ENCODE assay signal across 1 cellular context in the genomic region with DNA sequence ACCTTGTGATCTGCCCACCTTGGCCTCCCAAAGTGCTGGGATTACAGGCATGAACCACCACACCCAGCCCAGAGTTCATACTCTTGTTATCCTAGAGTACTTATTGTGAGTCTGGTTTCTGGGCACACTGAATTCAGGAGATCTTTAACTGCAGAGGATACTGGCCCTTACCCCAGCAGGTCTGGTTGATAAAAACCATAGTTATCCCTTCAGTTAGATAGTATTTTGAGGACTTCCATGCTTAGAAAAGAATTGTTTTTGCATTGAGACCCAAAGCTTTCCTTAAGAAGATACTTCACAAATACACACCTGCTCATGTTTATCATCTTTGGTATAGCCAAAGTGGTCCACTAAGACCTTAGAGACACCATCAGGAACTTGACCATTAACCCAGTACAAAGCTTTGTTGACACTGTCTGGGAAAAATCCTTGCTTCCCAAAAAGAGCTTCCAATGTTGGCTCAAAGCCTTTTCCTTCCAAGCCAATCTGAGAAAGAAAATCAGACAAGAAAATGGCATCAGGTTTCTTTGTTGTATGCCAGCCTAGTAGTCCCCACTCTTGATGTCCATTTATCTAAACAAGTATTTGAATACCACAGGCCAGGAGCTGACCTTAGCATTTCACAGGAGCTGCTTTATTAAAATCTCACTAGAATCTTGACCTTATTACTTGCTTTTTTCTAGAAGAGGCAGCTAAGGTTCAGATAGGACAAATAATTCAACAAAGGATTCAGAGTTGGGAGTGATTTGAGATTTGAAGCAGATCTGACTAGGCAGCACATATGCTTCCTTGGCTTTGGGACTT.
A peak's percentile ranks its signal among the peaks of the same experiment; 100 is the strongest.
TF ChIP-seq lines count a peak whose summit lies in the region.

No MANE protein-coding gene starts in this region.

TF ChIP-seq in HepG2, 621 proteins besides CTCF, POLR2A, EP300 and RAD21 (continued from another document and continues in another):
- TF ChIP-seq ZNF879 (CRISPR knock-in tag; IDR thresholded peaks at IDR 0.05) (no peak), RXRA (CRISPR knock-in tag; IDR thresholded peaks at IDR 0.05) (no peak), PRPF4 (IDR thresholded peaks at IDR 0.05; ENCODE audit: low read depth, low read length, poor library complexity, severe bottlenecking) (no peak), KLF12 (CRISPR knock-in tag; IDR thresholded peaks at IDR 0.05; ENCODE audit: borderline replicate concordance) (no peak), MIER2 (CRISPR knock-in tag; IDR thresholded peaks at IDR 0.05) (no peak), ADNP (CRISPR knock-in tag; IDR thresholded peaks at IDR 0.05) (no peak), REPIN1 (CRISPR knock-in tag; IDR thresholded peaks at IDR 0.05; ENCODE audit: borderline replicate concordance, low read depth) (0 out of 2 replicates have a peak, but pooled peaks have one; percentile 43), NAIF1 (CRISPR knock-in tag; IDR thresholded peaks at IDR 0.05; ENCODE audit: borderline replicate concordance) (peak; percentile 21; the same call in 1 of the 2 replicates), ZBTB3 (CRISPR knock-in tag; IDR thresholded peaks at IDR 0.05; ENCODE audit: borderline replicate concordance, low read depth) (no peak), ARHGAP35 (CRISPR knock-in tag; IDR thresholded peaks at IDR 0.05; ENCODE audit: borderline replicate concordance) (no peak), ZNF446 (CRISPR knock-in tag; IDR thresholded peaks at IDR 0.05) (no peak), ASH2L (IDR thresholded peaks at IDR 0.05; ENCODE audit: insufficient read length, low read depth, low read length) (no peak), KAT7 (CRISPR knock-in tag; IDR thresholded peaks at IDR 0.05; ENCODE audit: borderline replicate concordance) (no peak), ZNF136 (CRISPR knock-in tag; IDR thresholded peaks at IDR 0.05; ENCODE audit: low read depth) (no peak), ONECUT2 (CRISPR knock-in tag; IDR thresholded peaks at IDR 0.05) (no peak), MED8 (CRISPR knock-in tag; IDR thresholded peaks at IDR 0.05; ENCODE audit: insufficient replicate concordance) (no peak), KLF15 (CRISPR knock-in tag; IDR thresholded peaks at IDR 0.05; ENCODE audit: borderline replicate concordance) (no peak), TARDBP (CRISPR knock-in tag; IDR thresholded peaks at IDR 0.05) (no peak), SALL1 (CRISPR knock-in tag; IDR thresholded peaks at IDR 0.05) (no peak), HMG20A (CRISPR knock-in tag; IDR thresholded peaks at IDR 0.05; ENCODE audit: borderline replicate concordance) (no peak), ELF3 (CRISPR knock-in tag; IDR thresholded peaks at IDR 0.05) (no peak), AHR (CRISPR knock-in tag; IDR thresholded peaks at IDR 0.05) (no peak), GTF2F1 (IDR thresholded peaks at IDR 0.05; ENCODE audit: low read length) (no peak), NFE2L2 (IDR thresholded peaks at IDR 0.05; ENCODE audit: low read length) (no peak), ZNF382 (CRISPR knock-in tag; IDR thresholded peaks at IDR 0.05; ENCODE audit: borderline replicate concordance) (no peak), ZNF550 (CRISPR knock-in tag; IDR thresholded peaks at IDR 0.05; ENCODE audit: borderline replicate concordance) (no peak), PAX8 (CRISPR knock-in tag; IDR thresholded peaks at IDR 0.05; ENCODE audit: borderline replicate concordance) (no peak), ZNF205 (CRISPR knock-in tag; IDR thresholded peaks at IDR 0.05) (no peak), KMT2B (CRISPR knock-in tag; IDR thresholded peaks at IDR 0.05) (no peak), ZNF557 (CRISPR knock-in tag; IDR thresholded peaks at IDR 0.05) (no peak), ZNF7 (CRISPR knock-in tag; IDR thresholded peaks at IDR 0.05) (no peak), POLR2AphosphoS5 (IDR thresholded peaks at IDR 0.05; ENCODE audit: low read depth, low read length) (peak; percentile 76)
- TF ChIP-seq, protein P1, sequence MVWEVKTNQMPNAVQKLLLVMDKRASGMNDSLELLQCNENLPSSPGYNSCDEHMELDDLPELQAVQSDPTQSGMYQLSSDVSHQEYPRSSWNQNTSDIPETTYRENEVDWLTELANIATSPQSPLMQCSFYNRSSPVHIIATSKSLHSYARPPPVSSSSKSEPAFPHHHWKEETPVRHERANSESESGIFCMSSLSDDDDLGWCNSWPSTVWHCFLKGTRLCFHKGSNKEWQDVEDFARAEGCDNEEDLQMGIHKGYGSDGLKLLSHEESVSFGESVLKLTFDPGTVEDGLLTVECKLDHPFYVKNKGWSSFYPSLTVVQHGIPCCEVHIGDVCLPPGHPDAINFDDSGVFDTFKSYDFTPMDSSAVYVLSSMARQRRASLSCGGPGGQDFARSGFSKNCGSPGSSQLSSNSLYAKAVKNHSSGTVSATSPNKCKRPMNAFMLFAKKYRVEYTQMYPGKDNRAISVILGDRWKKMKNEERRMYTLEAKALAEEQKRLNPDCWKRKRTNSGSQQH (CRISPR knock-in tag; IDR thresholded peaks at IDR 0.05; ENCODE audit: low read depth): no peak
- TF ChIP-seq, protein P2, sequence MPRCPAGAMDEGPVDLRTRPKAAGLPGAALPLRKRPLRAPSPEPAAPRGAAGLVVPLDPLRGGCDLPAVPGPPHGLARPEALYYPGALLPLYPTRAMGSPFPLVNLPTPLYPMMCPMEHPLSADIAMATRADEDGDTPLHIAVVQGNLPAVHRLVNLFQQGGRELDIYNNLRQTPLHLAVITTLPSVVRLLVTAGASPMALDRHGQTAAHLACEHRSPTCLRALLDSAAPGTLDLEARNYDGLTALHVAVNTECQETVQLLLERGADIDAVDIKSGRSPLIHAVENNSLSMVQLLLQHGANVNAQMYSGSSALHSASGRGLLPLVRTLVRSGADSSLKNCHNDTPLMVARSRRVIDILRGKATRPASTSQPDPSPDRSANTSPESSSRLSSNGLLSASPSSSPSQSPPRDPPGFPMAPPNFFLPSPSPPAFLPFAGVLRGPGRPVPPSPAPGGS (CRISPR knock-in tag; IDR thresholded peaks at IDR 0.05): no peak
- TF ChIP-seq, protein P3, sequence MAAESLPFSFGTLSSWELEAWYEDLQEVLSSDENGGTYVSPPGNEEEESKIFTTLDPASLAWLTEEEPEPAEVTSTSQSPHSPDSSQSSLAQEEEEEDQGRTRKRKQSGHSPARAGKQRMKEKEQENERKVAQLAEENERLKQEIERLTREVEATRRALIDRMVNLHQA (CRISPR knock-in tag; IDR thresholded peaks at IDR 0.05): no peak
- TF ChIP-seq, protein P4, sequence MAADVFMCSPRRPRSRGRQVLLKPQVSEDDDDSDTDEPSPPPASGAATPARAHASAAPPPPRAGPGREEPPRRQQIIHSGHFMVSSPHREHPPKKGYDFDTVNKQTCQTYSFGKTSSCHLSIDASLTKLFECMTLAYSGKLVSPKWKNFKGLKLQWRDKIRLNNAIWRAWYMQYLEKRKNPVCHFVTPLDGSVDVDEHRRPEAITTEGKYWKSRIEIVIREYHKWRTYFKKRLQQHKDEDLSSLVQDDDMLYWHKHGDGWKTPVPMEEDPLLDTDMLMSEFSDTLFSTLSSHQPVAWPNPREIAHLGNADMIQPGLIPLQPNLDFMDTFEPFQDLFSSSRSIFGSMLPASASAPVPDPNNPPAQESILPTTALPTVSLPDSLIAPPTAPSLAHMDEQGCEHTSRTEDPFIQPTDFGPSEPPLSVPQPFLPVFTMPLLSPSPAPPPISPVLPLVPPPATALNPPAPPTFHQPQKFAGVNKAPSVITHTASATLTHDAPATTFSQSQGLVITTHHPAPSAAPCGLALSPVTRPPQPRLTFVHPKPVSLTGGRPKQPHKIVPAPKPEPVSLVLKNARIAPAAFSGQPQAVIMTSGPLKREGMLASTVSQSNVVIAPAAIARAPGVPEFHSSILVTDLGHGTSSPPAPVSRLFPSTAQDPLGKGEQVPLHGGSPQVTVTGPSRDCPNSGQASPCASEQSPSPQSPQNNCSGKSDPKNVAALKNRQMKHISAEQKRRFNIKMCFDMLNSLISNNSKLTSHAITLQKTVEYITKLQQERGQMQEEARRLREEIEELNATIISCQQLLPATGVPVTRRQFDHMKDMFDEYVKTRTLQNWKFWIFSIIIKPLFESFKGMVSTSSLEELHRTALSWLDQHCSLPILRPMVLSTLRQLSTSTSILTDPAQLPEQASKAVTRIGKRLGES (CRISPR knock-in tag; IDR thresholded peaks at IDR 0.05; ENCODE audit: borderline replicate concordance): no peak
- TF ChIP-seq, protein P5, sequence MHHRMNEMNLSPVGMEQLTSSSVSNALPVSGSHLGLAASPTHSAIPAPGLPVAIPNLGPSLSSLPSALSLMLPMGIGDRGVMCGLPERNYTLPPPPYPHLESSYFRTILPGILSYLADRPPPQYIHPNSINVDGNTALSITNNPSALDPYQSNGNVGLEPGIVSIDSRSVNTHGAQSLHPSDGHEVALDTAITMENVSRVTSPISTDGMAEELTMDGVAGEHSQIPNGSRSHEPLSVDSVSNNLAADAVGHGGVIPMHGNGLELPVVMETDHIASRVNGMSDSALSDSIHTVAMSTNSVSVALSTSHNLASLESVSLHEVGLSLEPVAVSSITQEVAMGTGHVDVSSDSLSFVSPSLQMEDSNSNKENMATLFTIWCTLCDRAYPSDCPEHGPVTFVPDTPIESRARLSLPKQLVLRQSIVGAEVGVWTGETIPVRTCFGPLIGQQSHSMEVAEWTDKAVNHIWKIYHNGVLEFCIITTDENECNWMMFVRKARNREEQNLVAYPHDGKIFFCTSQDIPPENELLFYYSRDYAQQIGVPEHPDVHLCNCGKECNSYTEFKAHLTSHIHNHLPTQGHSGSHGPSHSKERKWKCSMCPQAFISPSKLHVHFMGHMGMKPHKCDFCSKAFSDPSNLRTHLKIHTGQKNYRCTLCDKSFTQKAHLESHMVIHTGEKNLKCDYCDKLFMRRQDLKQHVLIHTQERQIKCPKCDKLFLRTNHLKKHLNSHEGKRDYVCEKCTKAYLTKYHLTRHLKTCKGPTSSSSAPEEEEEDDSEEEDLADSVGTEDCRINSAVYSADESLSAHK (CRISPR knock-in tag; IDR thresholded peaks at IDR 0.05; ENCODE audit: borderline replicate concordance): no peak
- TF ChIP-seq, protein P6, sequence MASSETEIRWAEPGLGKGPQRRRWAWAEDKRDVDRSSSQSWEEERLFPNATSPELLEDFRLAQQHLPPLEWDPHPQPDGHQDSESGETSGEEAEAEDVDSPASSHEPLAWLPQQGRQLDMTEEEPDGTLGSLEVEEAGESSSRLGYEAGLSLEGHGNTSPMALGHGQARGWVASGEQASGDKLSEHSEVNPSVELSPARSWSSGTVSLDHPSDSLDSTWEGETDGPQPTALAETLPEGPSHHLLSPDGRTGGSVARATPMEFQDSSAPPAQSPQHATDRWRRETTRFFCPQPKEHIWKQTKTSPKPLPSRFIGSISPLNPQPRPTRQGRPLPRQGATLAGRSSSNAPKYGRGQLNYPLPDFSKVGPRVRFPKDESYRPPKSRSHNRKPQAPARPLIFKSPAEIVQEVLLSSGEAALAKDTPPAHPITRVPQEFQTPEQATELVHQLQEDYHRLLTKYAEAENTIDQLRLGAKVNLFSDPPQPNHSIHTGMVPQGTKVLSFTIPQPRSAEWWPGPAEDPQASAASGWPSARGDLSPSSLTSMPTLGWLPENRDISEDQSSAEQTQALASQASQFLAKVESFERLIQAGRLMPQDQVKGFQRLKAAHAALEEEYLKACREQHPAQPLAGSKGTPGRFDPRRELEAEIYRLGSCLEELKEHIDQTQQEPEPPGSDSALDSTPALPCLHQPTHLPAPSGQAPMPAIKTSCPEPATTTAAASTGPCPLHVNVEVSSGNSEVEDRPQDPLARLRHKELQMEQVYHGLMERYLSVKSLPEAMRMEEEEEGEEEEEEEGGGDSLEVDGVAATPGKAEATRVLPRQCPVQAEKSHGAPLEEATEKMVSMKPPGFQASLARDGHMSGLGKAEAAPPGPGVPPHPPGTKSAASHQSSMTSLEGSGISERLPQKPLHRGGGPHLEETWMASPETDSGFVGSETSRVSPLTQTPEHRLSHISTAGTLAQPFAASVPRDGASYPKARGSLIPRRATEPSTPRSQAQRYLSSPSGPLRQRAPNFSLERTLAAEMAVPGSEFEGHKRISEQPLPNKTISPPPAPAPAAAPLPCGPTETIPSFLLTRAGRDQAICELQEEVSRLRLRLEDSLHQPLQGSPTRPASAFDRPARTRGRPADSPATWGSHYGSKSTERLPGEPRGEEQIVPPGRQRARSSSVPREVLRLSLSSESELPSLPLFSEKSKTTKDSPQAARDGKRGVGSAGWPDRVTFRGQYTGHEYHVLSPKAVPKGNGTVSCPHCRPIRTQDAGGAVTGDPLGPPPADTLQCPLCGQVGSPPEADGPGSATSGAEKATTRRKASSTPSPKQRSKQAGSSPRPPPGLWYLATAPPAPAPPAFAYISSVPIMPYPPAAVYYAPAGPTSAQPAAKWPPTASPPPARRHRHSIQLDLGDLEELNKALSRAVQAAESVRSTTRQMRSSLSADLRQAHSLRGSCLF (CRISPR knock-in tag; IDR thresholded peaks at IDR 0.05; ENCODE audit: borderline replicate concordance): no peak
- TF ChIP-seq, protein P7, sequence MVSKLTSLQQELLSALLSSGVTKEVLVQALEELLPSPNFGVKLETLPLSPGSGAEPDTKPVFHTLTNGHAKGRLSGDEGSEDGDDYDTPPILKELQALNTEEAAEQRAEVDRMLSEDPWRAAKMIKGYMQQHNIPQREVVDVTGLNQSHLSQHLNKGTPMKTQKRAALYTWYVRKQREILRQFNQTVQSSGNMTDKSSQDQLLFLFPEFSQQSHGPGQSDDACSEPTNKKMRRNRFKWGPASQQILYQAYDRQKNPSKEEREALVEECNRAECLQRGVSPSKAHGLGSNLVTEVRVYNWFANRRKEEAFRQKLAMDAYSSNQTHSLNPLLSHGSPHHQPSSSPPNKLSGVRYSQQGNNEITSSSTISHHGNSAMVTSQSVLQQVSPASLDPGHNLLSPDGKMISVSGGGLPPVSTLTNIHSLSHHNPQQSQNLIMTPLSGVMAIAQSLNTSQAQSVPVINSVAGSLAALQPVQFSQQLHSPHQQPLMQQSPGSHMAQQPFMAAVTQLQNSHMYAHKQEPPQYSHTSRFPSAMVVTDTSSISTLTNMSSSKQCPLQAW (CRISPR knock-in tag; IDR thresholded peaks at IDR 0.05): no peak
- TF ChIP-seq, protein P8, sequence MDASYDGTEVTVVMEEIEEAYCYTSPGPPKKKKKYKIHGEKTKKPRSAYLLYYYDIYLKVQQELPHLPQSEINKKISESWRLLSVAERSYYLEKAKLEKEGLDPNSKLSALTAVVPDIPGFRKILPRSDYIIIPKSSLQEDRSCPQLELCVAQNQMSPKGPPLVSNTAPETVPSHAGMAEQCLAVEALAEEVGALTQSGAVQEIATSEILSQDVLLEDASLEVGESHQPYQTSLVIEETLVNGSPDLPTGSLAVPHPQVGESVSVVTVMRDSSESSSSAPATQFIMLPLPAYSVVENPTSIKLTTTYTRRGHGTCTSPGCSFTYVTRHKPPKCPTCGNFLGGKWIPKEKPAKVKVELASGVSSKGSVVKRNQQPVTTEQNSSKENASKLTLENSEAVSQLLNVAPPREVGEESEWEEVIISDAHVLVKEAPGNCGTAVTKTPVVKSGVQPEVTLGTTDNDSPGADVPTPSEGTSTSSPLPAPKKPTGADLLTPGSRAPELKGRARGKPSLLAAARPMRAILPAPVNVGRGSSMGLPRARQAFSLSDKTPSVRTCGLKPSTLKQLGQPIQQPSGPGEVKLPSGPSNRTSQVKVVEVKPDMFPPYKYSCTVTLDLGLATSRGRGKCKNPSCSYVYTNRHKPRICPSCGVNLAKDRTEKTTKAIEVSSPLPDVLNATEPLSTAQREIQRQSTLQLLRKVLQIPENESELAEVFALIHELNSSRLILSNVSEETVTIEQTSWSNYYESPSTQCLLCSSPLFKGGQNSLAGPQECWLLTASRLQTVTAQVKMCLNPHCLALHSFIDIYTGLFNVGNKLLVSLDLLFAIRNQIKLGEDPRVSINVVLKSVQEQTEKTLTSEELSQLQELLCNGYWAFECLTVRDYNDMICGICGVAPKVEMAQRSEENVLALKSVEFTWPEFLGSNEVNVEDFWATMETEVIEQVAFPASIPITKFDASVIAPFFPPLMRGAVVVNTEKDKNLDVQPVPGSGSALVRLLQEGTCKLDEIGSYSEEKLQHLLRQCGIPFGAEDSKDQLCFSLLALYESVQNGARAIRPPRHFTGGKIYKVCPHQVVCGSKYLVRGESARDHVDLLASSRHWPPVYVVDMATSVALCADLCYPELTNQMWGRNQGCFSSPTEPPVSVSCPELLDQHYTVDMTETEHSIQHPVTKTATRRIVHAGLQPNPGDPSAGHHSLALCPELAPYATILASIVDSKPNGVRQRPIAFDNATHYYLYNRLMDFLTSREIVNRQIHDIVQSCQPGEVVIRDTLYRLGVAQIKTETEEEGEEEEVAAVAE (CRISPR knock-in tag; IDR thresholded peaks at IDR 0.05; ENCODE audit: borderline replicate concordance): no peak
